Comparison of ENCODE assay signal across 8 cellular contexts in genomic region chr2:230864605-230865323, GRCh38. TPM values are rescaled to one million over a fixed set of nuclear protein-coding genes. Genes with fewer than 3 reads are reported as not detected.
DNase-seq lines count a peak whose midpoint lies in the region; ATAC-seq, FAIRE-seq and TF ChIP-seq lines count a peak whose summit lies in the region.

Gene ITM2C, plus strand, starts transcription at chr2:230864942. Its CDS starts 84 bp downstream, at chr2:230865026.

- H3K27ac ChIP-seq in A549 = peak within 1 kb of the TSS; percentile 79 to 91

- H3K4me1 Mint-ChIP-seq in activated CD8-positive, alpha-beta T cell treated with anti-CD3 and anti-CD28 coated beads, Interleukin-2, amount 10 ng/mL, durations not matched to agents 7 days and 5 days (ENCODE audit: low read depth) = peaks cover 52% of the 10 kb centered on the region
- H3K4me1 Mint-ChIP-seq in memory B cell = peaks cover 39% of the 10 kb centered on the region

- H3K4me3 ChIP-seq in A549 = peak within 1 kb of the TSS; percentile 80

- peak; percentile 80 to 91 for ATAC-seq in A549
- ATAC-seq in HG02981 (IDR thresholded peaks at IDR 0.05; ENCODE audit: unreplicated experiment) = peak; percentile 66
- ATAC-seq in activated CD8-positive, alpha-beta T cell treated with anti-CD3 and anti-CD28 coated beads, Interleukin-2, amount 10 ng/mL, durations not matched to agents 7 days and 5 days = peak; percentile 82
- ATAC-seq in memory B cell (ENCODE audit: low read depth) = peak; percentile 85

- DNase-seq in A549 (ENCODE audit: low read depth in 1 of 2, low spot score in 1 of 2) (peak; percentile 65 to 76), GM18507 (ENCODE audit: extremely low spot score, insufficient read length, low read depth) (no peak), NCI-H460 (ENCODE audit: extremely low read depth, low read depth) (peak; percentile 52), memory B cell (ENCODE audit: low spot score in 2 of 2) (peak; percentile 71 to 74)
- DNase-seq in activated CD8-positive, alpha-beta T cell treated with anti-CD3 and anti-CD28 coated beads, Interleukin-2, amount 10 ng/mL, durations not matched to agents 7 days and 5 days = peak; percentile 83
- peak; percentile 63 for DNase-seq in effector CD4-positive, alpha-beta T cell
- peak; percentile 35 for DNase-seq in stimulated activated CD8-positive, alpha-beta memory T cell treated with anti-CD3 and anti-CD28 coated beads, Interleukin-15, amount 100 ng/mL, for 1 hour (ENCODE audit: low read depth)

- TF ChIP-seq EP300 in A549 (IDR thresholded peaks at IDR 0.05) = no peak

- no peaks in the 10 kb centered on the region for H3K9me3 Mint-ChIP-seq in activated CD8-positive, alpha-beta T cell treated with anti-CD3 and anti-CD28 coated beads, Interleukin-2, amount 10 ng/mL, durations not matched to agents 7 days and 5 days (ENCODE audit: insufficient read depth)
- no peaks in the 10 kb centered on the region for H3K9me3 Mint-ChIP-seq in memory B cell

- peak within 1 kb of the TSS; percentile 79 for H3K4me3 Mint-ChIP-seq in activated CD8-positive, alpha-beta T cell treated with anti-CD3 and anti-CD28 coated beads, Interleukin-2, amount 10 ng/mL, durations not matched to agents 7 days and 5 days
- H3K4me3 Mint-ChIP-seq in memory B cell = peak within 1 kb of the TSS; percentile 99

- peak in 1 of 2 experiments; percentile 41; a peak in 2 of 5 replicates for TF ChIP-seq RAD21 in A549 (conservative IDR thresholded peaks at IDR 0.05 in 1 of 2, IDR thresholded peaks at IDR 0.05 in 1 of 2)

- H3K27me3 Mint-ChIP-seq in activated CD8-positive, alpha-beta T cell treated with anti-CD3 and anti-CD28 coated beads, Interleukin-2, amount 10 ng/mL, durations not matched to agents 7 days and 5 days (ENCODE audit: low read depth) = peaks cover 16% of the 10 kb centered on the region
- H3K27me3 Mint-ChIP-seq in memory B cell = peaks cover 4% of the 10 kb centered on the region

- H3K27ac Mint-ChIP-seq in activated CD8-positive, alpha-beta T cell treated with anti-CD3 and anti-CD28 coated beads, Interleukin-2, amount 10 ng/mL, durations not matched to agents 7 days and 5 days = peak within 1 kb of the TSS; percentile 78
- peak within 1 kb of the TSS; percentile 81 for H3K27ac Mint-ChIP-seq in memory B cell

- H3K4me1 ChIP-seq in A549 = peaks cover 21% of the 10 kb centered on the region

- WGBS in A549 (ENCODE audit: missing lambda C conversion rate) = under 1% methylated on average over 26 of the region's 77 CpGs

- TF ChIP-seq POLR2A in A549 (IDR thresholded peaks at IDR 0.05; ENCODE audit: low read length) = peak; percentile 81

- CTCF ChIA-PET in A549 (lab: Yijun Ruan, JAX) = interaction anchor here (0.6 to 3.4 kb wide), 9 partner anchors 9 to 122 kb away, joined by 3 to 20 read pairs (median 4); no protein-coding TSS in a partner anchor
- CTCF ChIA-PET in activated CD8-positive, alpha-beta T cell treated with anti-CD3 and anti-CD28 coated beads, Interleukin-2, amount 10 ng/mL, durations not matched to agents 7 days and 5 days (lab: Charles Lee) = interaction anchor here (0.8 to 1.8 kb wide), 9 partner anchors 11 to 188 kb away, joined by 3 to 6 read pairs (median 4); no protein-coding TSS in a partner anchor

- H3K36me3 Mint-ChIP-seq in activated CD8-positive, alpha-beta T cell treated with anti-CD3 and anti-CD28 coated beads, Interleukin-2, amount 10 ng/mL, durations not matched to agents 7 days and 5 days (ENCODE audit: low read depth) = peaks cover 5% of the 10 kb centered on the region
- H3K36me3 Mint-ChIP-seq in memory B cell = peaks cover 3% of the 10 kb centered on the region

- no peaks in the 10 kb centered on the region for H3K9me3 ChIP-seq in A549

- POLR2A ChIA-PET in A549 (lab: Yijun Ruan, JAX) = interaction anchor here (0.6 to 1.0 kb wide), 3 partner anchors 97 to 188 kb away, joined by 3 to 4 read pairs (median 3); no protein-coding TSS in a partner anchor
- POLR2A ChIA-PET in activated CD8-positive, alpha-beta T cell treated with anti-CD3 and anti-CD28 coated beads, Interleukin-2, amount 10 ng/mL, durations not matched to agents 7 days and 5 days (lab: Charles Lee) = interaction anchor here (1.1 to 1.3 kb wide), 2 partner anchors 12 to 38 kb away, joined by 3 read pairs; no protein-coding TSS in a partner anchor

- peak; percentile 69 for TF ChIP-seq CTCF in A549 (IDR thresholded peaks at IDR 0.05)

- peak within 1 kb of the TSS; percentile 91 for H3K4me2 ChIP-seq in A549

- FAIRE-seq in A549 (lab: Jason Lieb, UNC) (no peak), GM18507 (lab: Jason Lieb, UNC) (peak; percentile 82)

TF ChIP-seq in A549, 52 proteins besides CTCF, POLR2A, EP300 and RAD21:
- TF ChIP-seq NFE2L2 (conservative IDR thresholded peaks at IDR 0.05; ENCODE audit: low read length) (no peak), SREBF2 (IDR thresholded peaks at IDR 0.05) (no peak), JUN (IDR thresholded peaks at IDR 0.05) (peak in 1 of 2 experiments; percentile 45; a peak in 1 of 5 replicates), PHF8 (IDR thresholded peaks at IDR 0.05; ENCODE audit: borderline replicate concordance, low read depth) (peak; percentile 47; the same call in 1 of the 2 replicates), SMC3 (IDR thresholded peaks at IDR 0.05) (peak; percentile 52; the same call in 2 of the 3 replicates), KDM5A (IDR thresholded peaks at IDR 0.05) (no peak), RCOR1 (IDR thresholded peaks at IDR 0.05; ENCODE audit: low read depth, low read length) (no peak), CBX2 (IDR thresholded peaks at IDR 0.05; ENCODE audit: borderline replicate concordance, low read depth) (no peak), MYC (IDR thresholded peaks at IDR 0.05; ENCODE audit: borderline replicate concordance, low read length) (no peak), MAFK (IDR thresholded peaks at IDR 0.05; ENCODE audit: partially characterized antibody) (no peak), MAX (IDR thresholded peaks at IDR 0.05) (peak; percentile 52; the same call in 1 of the 2 replicates), HES2 (IDR thresholded peaks at IDR 0.05) (no peak), RARB (CRISPR knock-in tag; IDR thresholded peaks at IDR 0.05) (no peak), BCL3 (IDR thresholded peaks at IDR 0.05) (0 out of 3 replicates have a peak, but pooled peaks have one; percentile 37), ESRRA (IDR thresholded peaks at IDR 0.05; ENCODE audit: borderline replicate concordance, low read length) (no peak)

RNA-seq across cellular contexts. Expression of gene ITM2C, which starts in this region (rescaled TPM):
- 88.1 and 123 TPM in 2 replicates for polyA plus RNA-seq in A549 (2011; rRNA removed)
- 86.8 and 109 TPM in 2 replicates for polyA plus RNA-seq in A549 (2012; cell fraction: cytosol; rRNA removed)
- polyA plus RNA-seq in A549 (2012; cell fraction: nucleus; rRNA removed) = 138 and 145 TPM in 2 replicates
- 63.3 to 105 TPM (median 84.0 TPM) in 3 replicates for polyA plus RNA-seq in A549 (2017; fragmentation: RNase III; extraction: RNeasy Plus Mini Kit Qiagen cat#74134 plus additional on column Dnase treatment)
- polyA minus RNA-seq in A549 (2011; rRNA and poly(A)+ RNA removed) = 120 and 150 TPM in 2 replicates
- total RNA-seq in NCI-H460 (2014; rRNA removed; shearing (Covaris generic)) = 36.2 and 38.1 TPM in 2 replicates
- 38.6 and 58.0 TPM in 2 replicates for polyA plus RNA-seq in NCI-H460 (2014; cell fraction: nucleus; rRNA removed)
- total RNA-seq in activated CD8-positive, alpha-beta T cell treated with anti-CD3 and anti-CD28 coated beads, Interleukin-2, amount 10 ng/mL, durations not matched to agents 7 days and 5 days = 10 to 100 TPM; 77.2 to 79.5 TPM
